In genomic region chr2:67777010-67777409, GRCh38 we compare ENCODE assay signal across 18 cellular contexts.
A peak's percentile ranks its signal among the peaks of the same experiment; 100 is the strongest.
DNase-seq lines count a peak whose midpoint lies in the region; ATAC-seq and TF ChIP-seq lines count a peak whose summit lies in the region.
"Had no signal": no experiment of that assay in that cellular context is flagged by ENCODE, and none has a peak within 500 bp of the region (broad histone marks: within the 10 kb centered on the region; RNA-seq: fewer than 3 reads in every experiment).

No MANE protein-coding gene starts in this region.

- TF ChIP-seq CTCF in SK-N-SH (IDR thresholded peaks at IDR 0.05) = no peak

- H3K9ac ChIP-seq in SK-N-SH (no peak overlapping the region), mesendoderm (ENCODE audit: low read length) (no peak overlapping the region)
- H3K9ac ChIP-seq: BLaER1 had no signal

- no peaks in the 10 kb centered on the region for H3K79me1 ChIP-seq in mesendoderm (ENCODE audit: low read length)

- no peak overlapping the region for H2BK120ac ChIP-seq in mesendoderm (ENCODE audit: low read depth, low read length)

- H3K4me1 ChIP-seq in SK-N-SH (ENCODE audit: control insufficient read depth in 1 of 2, insufficient read depth in 2 of 2, low read depth in 1 of 2, low read length in 1 of 2) (peaks cover 1 to 14% of the 10 kb centered on the region in 2 experiments; a peak in 3 of 4 replicates), mesendoderm (ENCODE audit: control insufficient read depth, low read depth, low read length) (no peaks in the 10 kb centered on the region)
- H3K4me1 ChIP-seq: BLaER1 had no signal

- H4K8ac ChIP-seq in mesendoderm (ENCODE audit: low read depth, low read length) = no peak overlapping the region

- peaks cover 4% of the 10 kb centered on the region for H3F3A ChIP-seq in SK-N-SH (replicated peaks; ENCODE audit: insufficient read depth)

- ATAC-seq in GM19328 (IDR thresholded peaks at IDR 0.05; ENCODE audit: unreplicated experiment) (no peak), GM18505 (IDR thresholded peaks at IDR 0.05; ENCODE audit: unreplicated experiment) (no peak)
- ATAC-seq: HCT116 had no signal

- no peaks in the 10 kb centered on the region for H3K36me3 ChIP-seq in SK-N-SH (replicated peaks in 1 of 2; ENCODE audit: control insufficient read depth in 1 of 2, insufficient read depth in 2 of 2, low read length in 1 of 2)
- no peaks in the 10 kb centered on the region for H3K36me3 ChIP-seq in mesendoderm (ENCODE audit: control insufficient read depth, insufficient read depth, low read length)
- H3K36me3 ChIP-seq: BLaER1 had no signal

- no peaks in the 10 kb centered on the region for H3K9me3 ChIP-seq in SK-N-SH
- H3K9me3 ChIP-seq: BLaER1 had no signal

- WGBS in SK-N-SH (ENCODE audit: low lambda C conversion rate) = 80% methylated on average over 1 of the region's 1 CpG
- WGBS in mesendoderm (ENCODE audit: extremely low coverage, insufficient coverage, low lambda C conversion rate) = no CpG with 5 or more reads among the region's 1 CpG

- TF ChIP-seq RAD21 in SK-N-SH (IDR thresholded peaks at IDR 0.05; ENCODE audit: low read length) = peak; percentile 30; the same call in 1 of the 2 replicates

- H4K20me1 ChIP-seq in SK-N-SH (ENCODE audit: insufficient read depth) = no peaks in the 10 kb centered on the region
- H4K20me1 ChIP-seq: BLaER1 had no signal

- no peak overlapping the region for H4K5ac ChIP-seq in mesendoderm (ENCODE audit: low read length)

- DNase-seq in G401 (ENCODE audit: low spot score) (peak; percentile 9), NCI-H1694 (lab: John Stamatoyannopoulos, UW) (peak; percentile 22), SK-N-SH (peak; percentile 11), mesendoderm (peak; percentile 5), NOMO-1 (lab: John Stamatoyannopoulos, UW; ENCODE audit: unreplicated experiment in 2 of 2) (no peak)
- DNase-seq: 8988T; CD4-positive, alpha-beta memory T cell; DMS53; DND-41; EL; GOT3; H7; HFFc6; IMR-90 had no signal

- H3K56ac ChIP-seq in mesendoderm (ENCODE audit: low read length) = no peak overlapping the region

- H2BK15ac ChIP-seq in mesendoderm (replicated peaks; ENCODE audit: low read depth) = no peak overlapping the region

- H2BK5ac ChIP-seq in mesendoderm (ENCODE audit: low read length) = no peak overlapping the region

- TF ChIP-seq POLR2A in GM18505 (IDR thresholded peaks at IDR 0.05; ENCODE audit: borderline replicate concordance, extremely low read depth, insufficient read depth, insufficient read length) = no peak

- peak in 1 of 2 experiments; percentile 97; a peak in 2 of 4 replicates for TF ChIP-seq EP300 in SK-N-SH (IDR thresholded peaks at IDR 0.05; ENCODE audit: borderline replicate concordance in 1 of 2, low read depth in 1 of 2, low read length in 1 of 2)

- H3K4me3 ChIP-seq in SK-N-SH (ENCODE audit: low read depth in 2 of 2, low read length in 1 of 2) (no peak overlapping the region), mesendoderm (ENCODE audit: low read length) (no peak overlapping the region)
- H3K4me3 ChIP-seq: BLaER1 had no signal

- no peak overlapping the region for H3K18ac ChIP-seq in mesendoderm (ENCODE audit: low read length)

- no peak overlapping the region for H3K23ac ChIP-seq in mesendoderm (ENCODE audit: low read length)

- H2AFZ ChIP-seq in SK-N-SH (ENCODE audit: low read depth) = no peak overlapping the region

- peak overlapping the region in 1 of 2 experiments; percentile 79; a peak in 2 of 4 replicates for H3K27ac ChIP-seq in SK-N-SH (ENCODE audit: low read depth in 2 of 2, low read length in 1 of 2)
- no peak overlapping the region for H3K27ac ChIP-seq in mesendoderm (ENCODE audit: low read depth, low read length)
- H3K27ac ChIP-seq: BLaER1 had no signal

- H2AK5ac ChIP-seq in mesendoderm (ENCODE audit: low read length) = no peak overlapping the region

- in situ Hi-C loops in G401 (cut with HindIII; ENCODE audit: low sequenced_read_pairs) = no loop called here

- no peaks in the 10 kb centered on the region for H3K9me2 ChIP-seq in SK-N-SH

- POLR2A ChIA-PET in SK-N-SH (lab: Yijun Ruan, JAX) = interaction anchor here (1.1 kb wide), 1 partner anchor 21 kb away, joined by 4 read pairs; no protein-coding TSS in a partner anchor

- H3K27me3 ChIP-seq in SK-N-SH (ENCODE audit: insufficient read depth) = no peaks in the 10 kb centered on the region
- H3K27me3 ChIP-seq in mesendoderm (ENCODE audit: insufficient read depth, low read length, poor library complexity) = no peaks in the 10 kb centered on the region
- H3K27me3 ChIP-seq: BLaER1 had no signal

- H3K4ac ChIP-seq in mesendoderm (ENCODE audit: low read depth, low read length) = no peak overlapping the region

- CTCF ChIA-PET in SK-N-SH (lab: Yijun Ruan, JAX) = interaction anchor here (1.0 to 1.8 kb wide), 3 partner anchors 12 to 127 kb away, joined by 3 to 5 read pairs (median 5); no protein-coding TSS in a partner anchor

- H3K4me2 ChIP-seq in SK-N-SH (no peak overlapping the region), mesendoderm (ENCODE audit: low read length) (no peak overlapping the region)
- H3K4me2 ChIP-seq: BLaER1 had no signal

- H3K79me2 ChIP-seq in SK-N-SH (ENCODE audit: insufficient read depth) = no peaks in the 10 kb centered on the region; the same call in 1 of the 2 replicates
- H3K79me2 ChIP-seq in mesendoderm (ENCODE audit: control insufficient read depth, insufficient read depth, low read length) = no peaks in the 10 kb centered on the region

TF ChIP-seq in SK-N-SH, 30 proteins besides CTCF, POLR2A, EP300 and RAD21:
- TF ChIP-seq ELF1 (IDR thresholded peaks at IDR 0.05) (no peak), GATA2 (CRISPR knock-in tag; IDR thresholded peaks at IDR 0.05) (peak; percentile 71), RCOR1 (IDR thresholded peaks at IDR 0.05; ENCODE audit: low read length) (peak; percentile 76; the same call in 1 of the 2 replicates), CHD2 (IDR thresholded peaks at IDR 0.05; ENCODE audit: low read length, partially characterized antibody) (peak; percentile 64), FOXJ3 (CRISPR knock-in tag; IDR thresholded peaks at IDR 0.05) (0 out of 2 replicates have a peak, but pooled peaks have one; percentile 32)

Comparison
In these comparisons a context has a peak if more than half of its experiments do, and no peak if none do; other contexts are left out.
1. DNase-seq: peak in G401 (single experiment), NCI-H1694 (single experiment), SK-N-SH (single experiment) and mesendoderm (single experiment); none in NOMO-1 (0 of 2).